In the genomic region with DNA sequence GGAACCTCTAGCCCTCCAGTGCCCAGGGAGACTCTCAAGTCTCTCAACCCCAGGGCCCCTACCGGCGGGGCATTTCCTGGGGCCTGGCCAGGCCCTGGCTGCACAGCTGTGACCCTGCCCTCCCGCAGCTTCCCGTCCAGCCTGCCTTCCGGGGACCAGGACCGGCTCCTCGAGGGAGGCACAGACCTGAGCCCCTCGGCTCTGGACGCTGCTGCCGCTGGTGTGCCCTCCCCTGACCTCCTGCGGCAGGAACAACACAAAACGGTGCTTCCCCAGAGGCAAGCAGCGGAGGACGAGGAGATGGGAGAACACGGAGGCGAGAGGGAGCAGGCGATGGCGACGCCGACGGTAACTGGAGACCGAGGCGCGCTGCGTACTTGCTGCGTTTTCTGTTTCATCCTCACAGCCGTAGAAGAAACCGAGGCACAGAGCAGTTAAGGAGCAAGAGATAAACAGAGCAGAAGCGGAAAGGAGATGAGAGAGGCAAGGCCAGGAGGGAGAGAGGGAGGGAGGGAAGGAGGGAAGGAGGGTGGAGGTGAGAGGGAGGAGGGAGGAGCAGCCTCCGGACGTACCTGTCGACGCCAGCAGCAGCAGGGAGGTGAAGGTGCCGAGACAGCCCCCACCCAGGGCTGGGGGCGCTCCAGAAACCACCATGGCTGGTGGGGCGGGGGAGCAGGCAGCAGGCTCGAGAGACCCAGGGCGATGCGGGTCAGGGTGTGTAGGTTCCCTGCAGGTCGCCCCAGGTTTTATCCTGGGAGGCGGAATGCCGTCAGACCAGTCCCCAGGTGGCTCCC, we compare ENCODE assay signal across 9 cellular contexts. TPM values are rescaled to one million over a fixed set of nuclear protein-coding genes. Genes with fewer than 3 reads are reported as not detected.
DNase-seq lines count a peak whose midpoint lies in the region; ATAC-seq, FAIRE-seq and TF ChIP-seq lines count a peak whose summit lies in the region.
"Had no signal": no experiment of that assay in that cellular context is flagged by ENCODE, and none has a peak within 500 bp of the region (broad histone marks: within the 10 kb centered on the region; RNA-seq: fewer than 3 reads in every experiment).

A gene with protein sequence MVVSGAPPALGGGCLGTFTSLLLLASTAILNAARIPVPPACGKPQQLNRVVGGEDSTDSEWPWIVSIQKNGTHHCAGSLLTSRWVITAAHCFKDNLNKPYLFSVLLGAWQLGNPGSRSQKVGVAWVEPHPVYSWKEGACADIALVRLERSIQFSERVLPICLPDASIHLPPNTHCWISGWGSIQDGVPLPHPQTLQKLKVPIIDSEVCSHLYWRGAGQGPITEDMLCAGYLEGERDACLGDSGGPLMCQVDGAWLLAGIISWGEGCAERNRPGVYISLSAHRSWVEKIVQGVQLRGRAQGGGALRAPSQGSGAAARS (minus strand): TSS at position 720 of the 794 bp plus-strand sequence. CDS start 66 bp downstream, at position 654.

- H3K4me3 Mint-ChIP-seq in Calu3 (ENCODE audit: low read depth, unreplicated experiment) (peak within 1 kb of the TSS; percentile 90), nephron progenitor cell (peak within 1 kb of the TSS; percentile 67)

- peak within 1 kb of the TSS; percentile 93 for H2BK20ac ChIP-seq in H1 (ENCODE audit: low read length)

- peak within 1 kb of the TSS; percentile 99 for H3K4ac ChIP-seq in H1 (replicated peaks; ENCODE audit: insufficient read length, low read depth, low read length)

- H2AFZ ChIP-seq in H1 (ENCODE audit: low read length) = peak within 1 kb of the TSS; percentile 88; the same call in 1 of the 2 replicates

- TF ChIP-seq POLR2A in H1 (IDR thresholded peaks at IDR 0.05; ENCODE audit: control extremely low read depth in 1 of 2, low read depth in 2 of 2, low read length in 2 of 2) = no peak

- peak within 1 kb of the TSS; percentile 69; the same call in 1 of the 2 replicates for H2BK12ac ChIP-seq in H1 (ENCODE audit: low read depth, low read length)

- no peak for ATAC-seq in GM21447 (IDR thresholded peaks at IDR 0.05; ENCODE audit: unreplicated experiment)

- peaks cover 11% of the 10 kb centered on the region; the same call in 1 of the 2 replicates for H3K23me2 ChIP-seq in H1 (ENCODE audit: low read depth, low read length)

- peak within 1 kb of the TSS; percentile 69 for H2BK5ac ChIP-seq in H1 (ENCODE audit: low read depth, low read length)

- H3K4me3 ChIP-seq in H1 (ENCODE audit: extremely low read depth in 1 of 4, insufficient read depth in 2 of 4, low read depth in 3 of 4, low read length in 4 of 4) = peak within 1 kb of the TSS; percentile 27 to 55 (median 42)

- TF ChIP-seq EP300 in H1 (IDR thresholded peaks at IDR 0.05; ENCODE audit: borderline replicate concordance in 1 of 2, low read depth in 2 of 2, low read length in 2 of 2) = no peak

- peak within 1 kb of the TSS in 1 of 4 experiments; percentile 9; a peak in 3 of 7 replicates for H3K9ac ChIP-seq in H1 (replicated peaks in 1 of 4; ENCODE audit: extremely low read depth in 1 of 4, low read depth in 3 of 4, low read length in 3 of 4)

- H3K18ac ChIP-seq in H1 (ENCODE audit: extremely low read depth, low read length) = peak within 1 kb of the TSS; percentile 96

- H3K79me1 ChIP-seq in H1 (ENCODE audit: low read depth, low read length) = no peaks in the 10 kb centered on the region

- no peak for FAIRE-seq in H1 (lab: Jason Lieb, UNC)

- intact Hi-C loops in Calu3 (cut with micrococcal nuclease; ENCODE audit: unreplicated experiment) = loop anchor here (2.0 kb wide), 1 partner anchor 63 kb away; no protein-coding TSS in a partner anchor

- peaks cover 8 to 17% of the 10 kb centered on the region in 2 experiments for H3K9me3 ChIP-seq in H1 (ENCODE audit: insufficient read depth in 2 of 2, low read depth in 1 of 2, low read length in 1 of 2)

- H3K27me3 ChIP-seq in H1 (replicated peaks in 1 of 4; ENCODE audit: control insufficient read depth in 3 of 4, extremely low read depth in 1 of 4, insufficient read depth in 3 of 4, low read length in 3 of 4) = peaks cover 2 to 19% (median 8%) of the 10 kb centered on the region in 4 experiments; a peak in 4 of 7 replicates

- peak within 1 kb of the TSS; percentile 12; the same call in 1 of the 2 replicates for H2BK15ac ChIP-seq in H1 (ENCODE audit: low read length)

- peak within 1 kb of the TSS; percentile 3 for H3K56ac ChIP-seq in H1 (replicated peaks; ENCODE audit: insufficient read length, low read depth, low read length)

- H3K36me3 ChIP-seq in H1 (ENCODE audit: control insufficient read depth in 2 of 4, insufficient read depth in 4 of 4, low read length in 3 of 4) = peaks cover 0 to 3% (median 0%) of the 10 kb centered on the region in 4 experiments; a peak in 1 of 8 replicates

- DNase-seq in Calu3 (peak; percentile 95), NCI-H2196 treated with DMSO at 0.1 percent for 48 hours (lab: John Stamatoyannopoulos, UW; ENCODE audit: unreplicated experiment) (peak; percentile 31), H1 (ENCODE audit: low read depth in 1 of 2, low spot score in 2 of 2) (peak in 1 of 2 experiments; percentile 74), nephron progenitor cell (no peak), cortex of kidney (lab: John Stamatoyannopoulos, UW) (no peak), T-helper 9 cell (no peak)
- no peak for DNase-seq in stimulated activated CD8-positive, alpha-beta memory T cell treated with anti-CD3 and anti-CD28 coated beads, Interleukin-4, amount 100 ng/mL, for 48 hours
- DNase-seq: NCI-H226 had no signal

- peak within 1 kb of the TSS; percentile 45; the same call in 1 of the 2 replicates for H4K8ac ChIP-seq in H1 (ENCODE audit: extremely low read depth, insufficient read depth, low read length)

- H3K79me2 ChIP-seq in H1 (ENCODE audit: control insufficient read depth in 1 of 2, insufficient read depth in 2 of 2, low read length in 2 of 2) = no peaks in the 10 kb centered on the region

- CTCF ChIA-PET in Calu3 (lab: Charles Lee) = interaction anchor here (0.5 to 1.5 kb wide), 8 partner anchors 8 to 105 kb away, joined by 3 to 21 read pairs (median 4); a partner anchor contains a TSS
- CTCF ChIA-PET in H1 (lab: Charles Lee; ENCODE audit: partially characterized antibody) = interaction anchor here (1.6 to 4.1 kb wide), 4 partner anchors 11 to 67 kb away, joined by 3 to 26 read pairs (median 8); no protein-coding TSS in a partner anchor

- no peak for TF ChIP-seq RAD21 in H1 (IDR thresholded peaks at IDR 0.05 in 1 of 2, conservative IDR thresholded peaks at IDR 0.05 in 1 of 2; ENCODE audit: low read depth in 2 of 2, low read length in 2 of 2)

- 11% methylated on average over 34 of the region's 42 CpGs; no CpG with 5 or more reads in 1 of the 2 experiments for WGBS in H1 (ENCODE audit: extremely low coverage in 1 of 2, insufficient coverage in 1 of 2, insufficient read length in 1 of 2, insufficient replicate concordance in 2 of 2, low coverage in 1 of 2, low lambda C conversion rate in 2 of 2, missing lambda C conversion rate in 1 of 2), 2 experiments

- H3K14ac ChIP-seq in H1 (ENCODE audit: insufficient read length) = no peak within 1 kb of the TSS

- peaks cover 0 to 2% of the 10 kb centered on the region in 2 experiments for H4K20me1 ChIP-seq in H1 (replicated peaks in 1 of 2; ENCODE audit: control insufficient read depth in 1 of 2, insufficient read depth in 2 of 2, low read length in 2 of 2)

- peak within 1 kb of the TSS; percentile 50 for H4K5ac ChIP-seq in H1 (ENCODE audit: insufficient read length, low read depth, low read length)

- peak within 1 kb of the TSS; percentile 94 for H2BK120ac ChIP-seq in H1 (replicated peaks; ENCODE audit: low read depth, low read length)

- peaks cover 5% of the 10 kb centered on the region for H3K9me3 Mint-ChIP-seq in Calu3 (ENCODE audit: low read depth, unreplicated experiment)
- H3K9me3 Mint-ChIP-seq in nephron progenitor cell = peaks cover 32% of the 10 kb centered on the region

- H4K91ac ChIP-seq in H1 (replicated peaks; ENCODE audit: insufficient read length, low read length) = peak within 1 kb of the TSS; percentile 86

- BruUV-seq in Calu3 (replicated peaks; lab: Mats Ljungman, UMichigan) = TSS peak; percentile 66

- no peak within 1 kb of the TSS for H2AK5ac ChIP-seq in H1 (ENCODE audit: low read depth, low read length)

- no peak within 1 kb of the TSS for H3K23ac ChIP-seq in H1 (ENCODE audit: insufficient read length)

- H3K36me3 Mint-ChIP-seq in Calu3 (ENCODE audit: insufficient read depth, unreplicated experiment) = peaks cover 77% of the 10 kb centered on the region
- no peaks in the 10 kb centered on the region for H3K36me3 Mint-ChIP-seq in nephron progenitor cell (ENCODE audit: low read depth)

- POLR2A ChIA-PET in H1 (lab: Charles Lee; ENCODE audit: partially characterized antibody) = interaction anchor here (1.0 to 1.9 kb wide), 4 partner anchors 11 to 79 kb away, joined by 3 to 6 read pairs (median 4); a partner anchor contains a TSS

- H3K4me1 Mint-ChIP-seq in Calu3 (ENCODE audit: low read depth, unreplicated experiment) = peaks cover 17% of the 10 kb centered on the region
- peaks cover 5% of the 10 kb centered on the region for H3K4me1 Mint-ChIP-seq in nephron progenitor cell

- peaks cover 3 to 12% (median 6%) of the 10 kb centered on the region in 4 experiments; a peak in 5 of 7 replicates for H3K4me1 ChIP-seq in H1 (replicated peaks in 1 of 4; ENCODE audit: control insufficient read depth in 3 of 4, insufficient read depth in 4 of 4, low read length in 3 of 4)

- TF ChIP-seq CTCF in Calu3 (IDR thresholded peaks at IDR 0.05; ENCODE audit: unreplicated experiment) = no peak
- no peak for TF ChIP-seq CTCF in H1 (IDR thresholded peaks at IDR 0.05; ENCODE audit: control extremely low read depth in 1 of 3, insufficient read depth in 1 of 3, low read depth in 1 of 3, low read length in 3 of 3)
- TF ChIP-seq CTCF in nephron progenitor cell (IDR thresholded peaks at IDR 0.05) = no peak

- H3K27ac ChIP-seq in H1 (ENCODE audit: low read depth, low read length) = no peak within 1 kb of the TSS

- H3K27ac Mint-ChIP-seq in Calu3 (ENCODE audit: unreplicated experiment) (peak within 1 kb of the TSS; percentile 88), nephron progenitor cell (no peak within 1 kb of the TSS)

- peak within 1 kb of the TSS; percentile 75 to 82 for H3K4me2 ChIP-seq in H1 (ENCODE audit: insufficient read depth in 1 of 2, low read depth in 2 of 2, low read length in 2 of 2)

- H3K27me3 Mint-ChIP-seq in Calu3 (ENCODE audit: unreplicated experiment) (no peaks in the 10 kb centered on the region), nephron progenitor cell (ENCODE audit: low read depth, poor library complexity) (peaks cover 70% of the 10 kb centered on the region)

TF ChIP-seq in H1, 55 proteins besides CTCF, POLR2A, EP300 and RAD21 (continues in another document):
- peak; percentile 37 for TF ChIP-seq EZH2 (IDR thresholded peaks at IDR 0.05; ENCODE audit: low read depth, low read length, severe bottlenecking)

RNA-seq across cellular contexts. Expression of the gene that starts here (rescaled TPM):
- total RNA-seq in Calu3 (2022) = 140 and 141 TPM in 2 replicates
- 2.7 and 4.4 TPM in 2 replicates for total RNA-seq in H1 (2021; fragmentation: NEBNext Ultra II Directional; extraction: Animal tissue kit (Norgen Biotek cat#: 25700))
- polyA plus RNA-seq in H1 (2011; rRNA removed) = 4.0 and 5.8 TPM in 2 replicates
- 5.2 TPM for polyA plus RNA-seq in H1 (2011; cell fraction: cytosol; rRNA removed)
- 20.5 TPM for polyA plus RNA-seq in H1 (2011; cell fraction: nucleus; rRNA removed)
- polyA plus RNA-seq in H1 (2012, experiment 1 of 2) = 1.5 to 4.3 TPM (median 2.9 TPM) in 4 replicates
- 1.6 TPM for polyA plus RNA-seq in H1 (2012, experiment 2 of 2)
- polyA plus RNA-seq in H1 (2013, experiment 1 of 2) = 3.5 TPM
- 3.1 TPM for polyA plus RNA-seq in H1 (2013, experiment 2 of 2)
- 1.3 and 1.7 TPM in 2 replicates for polyA minus RNA-seq in H1 (2011; rRNA and poly(A)+ RNA removed)
- 1.3 TPM for polyA minus RNA-seq in H1 (2011; cell fraction: cytosol; rRNA and poly(A)+ RNA removed)
- 4.4 TPM for polyA minus RNA-seq in H1 (2011; cell fraction: nucleus; rRNA and poly(A)+ RNA removed)

Comparison
In these comparisons a context has a peak if more than half of its experiments do, and no peak if none do; other contexts are left out.
1. RNA of the gene that starts here (total RNA-seq): 140 to 141 TPM in Calu3; 2.7 to 4.4 TPM in H1; every median in the first group is over 10 times any median in the second.
2. DNase-seq: peak in Calu3 (single experiment) and NCI-H2196 treated with DMSO at 0.1 percent for 48 hours (single experiment); none in nephron progenitor cell (single experiment), stimulated activated CD8-positive, alpha-beta memory T cell treated with anti-CD3 and anti-CD28 coated beads, Interleukin-4, amount 100 ng/mL, for 48 hours (single experiment), cortex of kidney (single experiment) and T-helper 9 cell (single experiment).